17 cellular contexts compared by ENCODE assay signal in the genomic region with DNA sequence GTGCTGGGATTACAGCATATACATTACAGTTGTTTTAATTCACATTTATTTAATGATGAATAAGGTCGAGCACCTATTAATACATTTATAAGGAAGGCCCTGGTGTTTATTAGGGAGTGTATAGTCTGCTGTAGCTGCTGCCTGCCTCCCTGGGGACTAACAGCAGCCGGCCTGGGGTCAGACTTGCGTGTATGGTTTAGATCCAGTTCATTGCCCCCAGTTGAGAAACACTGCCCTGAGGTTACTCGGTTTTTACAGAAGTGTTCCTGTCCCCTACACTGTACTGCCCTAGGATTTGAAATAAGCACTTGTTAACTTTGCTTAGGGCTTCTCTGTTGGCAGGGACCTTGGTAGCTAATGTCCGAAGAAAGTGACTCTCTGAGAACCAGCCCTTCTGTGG.
"Had no signal": no experiment of that assay in that cellular context is flagged by ENCODE, and none has a peak within 500 bp of the region (broad histone marks: within the 10 kb centered on the region; RNA-seq: fewer than 3 reads in every experiment).

No MANE protein-coding gene starts in this region.

- ATAC-seq: activated CD4-positive, alpha-beta T cell treated with anti-CD3 and anti-CD28 coated beads for 36 hours; esophagus mucosa had no signal

- H3K9me3 ChIP-seq: thyroid gland had no signal

- H3K4me3 ChIP-seq: thyroid gland had no signal

- H3K27me3 Mint-ChIP-seq: activated CD4-positive, alpha-beta memory T cell treated with anti-CD3 and anti-CD28 coated beads for 36 hours; activated CD4-positive, alpha-beta T cell treated with anti-CD3 and anti-CD28 coated beads for 36 hours; activated naive CD8-positive, alpha-beta T cell treated with anti-CD3 and anti-CD28 coated beads for 36 hours; dendritic cell treated with granulocyte-macrophage colony-stimulating factor and Interleukin-4, amounts not matched to agents 40 ng/mL and 50 ng/mL, for 4 days had no signal

- H3K27ac Mint-ChIP-seq: activated CD4-positive, alpha-beta memory T cell treated with anti-CD3 and anti-CD28 coated beads for 36 hours; activated CD4-positive, alpha-beta T cell treated with anti-CD3 and anti-CD28 coated beads for 36 hours; activated naive CD8-positive, alpha-beta T cell treated with anti-CD3 and anti-CD28 coated beads for 36 hours; dendritic cell treated with granulocyte-macrophage colony-stimulating factor and Interleukin-4, amounts not matched to agents 40 ng/mL and 50 ng/mL, for 4 days; T-helper 2 cell treated with Interferon-gamma antibody and Interleukin-4, amounts not matched to agents 5 μg/mL and 100 μg/mL, for 36 hours had no signal

- H3K27ac ChIP-seq: thyroid gland had no signal

- H3K9me3 Mint-ChIP-seq: activated CD4-positive, alpha-beta memory T cell treated with anti-CD3 and anti-CD28 coated beads for 36 hours; activated naive CD8-positive, alpha-beta T cell treated with anti-CD3 and anti-CD28 coated beads for 36 hours; dendritic cell treated with granulocyte-macrophage colony-stimulating factor and Interleukin-4, amounts not matched to agents 40 ng/mL and 50 ng/mL, for 4 days; nephron progenitor cell; T-helper 2 cell treated with Interferon-gamma antibody and Interleukin-4, amounts not matched to agents 5 μg/mL and 100 μg/mL, for 36 hours had no signal

- FAIRE-seq: keratinocyte, TTC549 had no signal

- H3K27me3 ChIP-seq: thyroid gland had no signal

- H3K4me3 Mint-ChIP-seq: activated CD4-positive, alpha-beta memory T cell treated with anti-CD3 and anti-CD28 coated beads for 36 hours; activated CD4-positive, alpha-beta T cell treated with anti-CD3 and anti-CD28 coated beads for 36 hours; activated naive CD8-positive, alpha-beta T cell treated with anti-CD3 and anti-CD28 coated beads for 36 hours; dendritic cell treated with granulocyte-macrophage colony-stimulating factor and Interleukin-4, amounts not matched to agents 40 ng/mL and 50 ng/mL, for 4 days; nephron progenitor cell; T-helper 2 cell treated with Interferon-gamma antibody and Interleukin-4, amounts not matched to agents 5 μg/mL and 100 μg/mL, for 36 hours had no signal

- DNase-seq: activated CD4-positive, alpha-beta memory T cell treated with anti-CD3 and anti-CD28 coated beads for 36 hours; activated CD4-positive, alpha-beta T cell treated with anti-CD3 and anti-CD28 coated beads for 36 hours; activated naive CD8-positive, alpha-beta T cell treated with anti-CD3 and anti-CD28 coated beads for 36 hours; activated T-cell treated with anti-CD3 and anti-CD28 coated beads for 4 hours; amniotic stem cell; effector CD8-positive, alpha-beta T cell; midbrain; nephron progenitor cell; occipital lobe; retina; stimulated activated naive CD4-positive, alpha-beta T cell treated with Interleukin-2 at 50 U/mL for 16 hours; thyroid gland had no signal
